Comparison of ENCODE assay signal across 24 cellular contexts in genomic region chr12:1859643-1860042, GRCh38. TPM values are rescaled to one million over a fixed set of nuclear protein-coding genes. Genes with fewer than 3 reads are reported as not detected.
DNase-seq lines count a peak whose midpoint lies in the region; ATAC-seq and TF ChIP-seq lines count a peak whose summit lies in the region.
"Had no signal": no experiment of that assay in that cellular context is flagged by ENCODE, and none has a peak within 500 bp of the region (broad histone marks: within the 10 kb centered on the region; RNA-seq: fewer than 3 reads in every experiment).

No MANE protein-coding gene starts in this region.

- H3K36me3 ChIP-seq in adipocyte (ENCODE audit: control insufficient read depth, insufficient read depth, low read length, severe bottlenecking) (no peaks in the 10 kb centered on the region), right atrium auricular region (no peaks in the 10 kb centered on the region), prostate gland (no peaks in the 10 kb centered on the region)
- H3K36me3 ChIP-seq: gastrocnemius medialis, neutrophil had no signal

- no peak overlapping the region for H3K4me3 ChIP-seq in adipocyte (ENCODE audit: low read length)
- no peak overlapping the region for H3K4me3 ChIP-seq in right atrium auricular region
- no peak overlapping the region for H3K4me3 ChIP-seq in prostate gland
- H3K4me3 ChIP-seq: dorsolateral prefrontal cortex, gastrocnemius medialis had no signal

- DNase-seq in Daoy (ENCODE audit: low read depth) (peak; percentile 82), HFFc6 (peak; percentile 74), adipocyte (ENCODE audit: low read depth) (peak; percentile 29), kidney glomerular epithelial cell (lab: John Stamatoyannopoulos, UW) (peak; percentile 28), right atrium auricular region (ENCODE audit: low spot score) (no peak), prostate gland (ENCODE audit: low spot score) (no peak)
- DNase-seq in stimulated activated CD4-positive, alpha-beta T cell treated with anti-CD3 and anti-CD28 coated beads, Interleukin-2, amount 100 ng/mL, for 48 hours: no peak
- DNase-seq: activated T-cell treated with anti-CD3 and anti-CD28 coated beads for 4 hours; CD4-positive, alpha-beta T cell; DND-41; dorsolateral prefrontal cortex; gastrocnemius medialis; left ventricle myocardium superior; NCI-H1436 treated with DMSO at 0.1 percent for 48 hours; NCI-H2171 treated with DMSO at 0.1 percent for 48 hours; NCI-H774 had no signal

- TF ChIP-seq CTCF in HFFc6 (IDR thresholded peaks at IDR 0.05) (no peak), right atrium auricular region (IDR thresholded peaks at IDR 0.05) (no peak), prostate gland (IDR thresholded peaks at IDR 0.05) (no peak)

- H3K27ac ChIP-seq in right atrium auricular region (no peak overlapping the region), prostate gland (no peak overlapping the region)
- H3K27ac ChIP-seq: dorsolateral prefrontal cortex, epithelial cell of prostate, gastrocnemius medialis, neutrophil, RWPE1 had no signal

- peaks cover 22% of the 10 kb centered on the region for H3K9me3 Mint-ChIP-seq in HFFc6
- H3K9me3 Mint-ChIP-seq: activated naive CD4-positive, alpha-beta T cell treated with anti-CD3 and anti-CD28 coated beads, Interleukin-2, amount 50 U/mL, for 24 hours; CD4-positive, alpha-beta T cell; stimulated activated naive CD8-positive, alpha-beta T cell treated with anti-CD3 and anti-CD28 coated beads, Interleukin-15, Interleukin-2, amounts not matched to agents 100 ng/mL and 50 ng/mL, for 24 hours; type B pancreatic cell had no signal

- no peak for ATAC-seq in GM21381 (IDR thresholded peaks at IDR 0.05; ENCODE audit: unreplicated experiment)
- ATAC-seq: gastrocnemius medialis, HCT116, left ventricle myocardium superior had no signal

- 53% methylated on average over 7 of the region's 7 CpGs for WGBS in prostate gland

- H3K36me3 Mint-ChIP-seq in HFFc6 (ENCODE audit: low read depth): peaks cover 6% of the 10 kb centered on the region
- H3K36me3 Mint-ChIP-seq: activated naive CD4-positive, alpha-beta T cell treated with anti-CD3 and anti-CD28 coated beads, Interleukin-2, amount 50 U/mL, for 24 hours; type B pancreatic cell had no signal

- H3K9me3 ChIP-seq in adipocyte (ENCODE audit: control insufficient read depth, low read length): peaks cover 37% of the 10 kb centered on the region
- H3K9me3 ChIP-seq in right atrium auricular region: peaks cover 3 to 25% of the 10 kb centered on the region in 2 donors
- no peaks in the 10 kb centered on the region for H3K9me3 ChIP-seq in prostate gland
- H3K9me3 ChIP-seq: neutrophil had no signal

- peaks cover 9% of the 10 kb centered on the region; the same call in 1 of the 2 replicates for H3K4me1 Mint-ChIP-seq in HFFc6 (ENCODE audit: low read depth)
- H3K4me1 Mint-ChIP-seq: activated naive CD4-positive, alpha-beta T cell treated with anti-CD3 and anti-CD28 coated beads, Interleukin-2, amount 50 U/mL, for 24 hours had no signal

- no peak overlapping the region for H3K9ac ChIP-seq in adipocyte (ENCODE audit: low read length)

- H3K27me3 Mint-ChIP-seq in HFFc6 (ENCODE audit: insufficient read depth): peaks cover 44% of the 10 kb centered on the region

- no peak overlapping the region for H3K27ac Mint-ChIP-seq in HFFc6
- H3K27ac Mint-ChIP-seq: activated naive CD4-positive, alpha-beta T cell treated with anti-CD3 and anti-CD28 coated beads, Interleukin-2, amount 50 U/mL, for 24 hours; CD4-positive, alpha-beta T cell; stimulated activated naive CD8-positive, alpha-beta T cell treated with anti-CD3 and anti-CD28 coated beads, Interleukin-15, Interleukin-2, amounts not matched to agents 100 ng/mL and 50 ng/mL, for 24 hours; type B pancreatic cell had no signal

- no peak for TF ChIP-seq POLR2A in prostate gland (IDR thresholded peaks at IDR 0.05)

- H3K4me1 ChIP-seq in adipocyte (ENCODE audit: control insufficient read depth, insufficient read depth, low read length) (no peaks in the 10 kb centered on the region), right atrium auricular region (no peaks in the 10 kb centered on the region), prostate gland (replicated peaks) (no peaks in the 10 kb centered on the region)
- H3K4me1 ChIP-seq: gastrocnemius medialis had no signal

- H3K27me3 ChIP-seq in adipocyte (replicated peaks; ENCODE audit: control insufficient read depth, insufficient read depth, low read length) (peaks cover 65% of the 10 kb centered on the region), right atrium auricular region (no peaks in the 10 kb centered on the region), prostate gland (replicated peaks; ENCODE audit: insufficient read depth) (no peaks in the 10 kb centered on the region)

- intact Hi-C loops in prostate gland (cut with DNase I): no loop called here

- no peak overlapping the region for H3K4me3 Mint-ChIP-seq in HFFc6
- H3K4me3 Mint-ChIP-seq: activated naive CD4-positive, alpha-beta T cell treated with anti-CD3 and anti-CD28 coated beads, Interleukin-2, amount 50 U/mL, for 24 hours; CD4-positive, alpha-beta T cell; stimulated activated naive CD8-positive, alpha-beta T cell treated with anti-CD3 and anti-CD28 coated beads, Interleukin-15, Interleukin-2, amounts not matched to agents 100 ng/mL and 50 ng/mL, for 24 hours; type B pancreatic cell had no signal

RNA-seq across cellular contexts. Expression of gene LRTM2, which starts 39.3 kb away (rescaled TPM):
- total RNA-seq in Daoy (2014; rRNA removed; shearing (Covaris generic)): 0.36 TPM in 1 of 2 replicates, not detected in the other
- not detected for total RNA-seq in HFFc6 (2021; fragmentation: NEBNext Ultra II Directional; extraction: Animal tissue kit (Norgen Biotek cat#: 25700))
- total RNA-seq in right atrium auricular region (not detected), prostate gland (not detected)
- total RNA-seq: gastrocnemius medialis, left ventricle myocardium superior had no signal

RNA-seq across cellular contexts. Expression of gene CACNA2D4, which starts 58.8 kb away (rescaled TPM):
- 0.74 TPM in 1 of 2 replicates, not detected in the other for total RNA-seq in Daoy (2014; rRNA removed; shearing (Covaris generic))
- under 1 TPM in 4 of 6 experiments, not detected in 2; 0.07 to 0.26 (median 0.23) TPM for total RNA-seq in HFFc6 (2021; fragmentation: NEBNext Ultra II Directional; extraction: Animal tissue kit (Norgen Biotek cat#: 25700))
- total RNA-seq in right atrium auricular region: 1 to 10 TPM; 1.6 to 4.1 TPM
- 1 to 10 TPM; 1.4 to 9.4 TPM for total RNA-seq in prostate gland

Comparison
In these comparisons a context has a peak if more than half of its experiments do, and no peak if none do; other contexts are left out.
1. DNase-seq: peak in Daoy (single experiment), HFFc6 (single experiment), adipocyte (single experiment) and kidney glomerular epithelial cell (single experiment); none in stimulated activated CD4-positive, alpha-beta T cell treated with anti-CD3 and anti-CD28 coated beads, Interleukin-2, amount 100 ng/mL, for 48 hours (0 of 2), right atrium auricular region (single experiment) and prostate gland (single experiment).